Comparison of ENCODE assay signal across 1 cellular context in genomic region chr5:76319673-76320072, GRCh38.
A peak's percentile ranks its signal among the peaks of the same experiment; 100 is the strongest.
TF ChIP-seq lines count a peak whose summit lies in the region.

No MANE protein-coding gene starts in this region.

TF ChIP-seq in K562, 482 proteins besides CTCF, POLR2A, EP300 and RAD21 (continued from another document):
- TF ChIP-seq MGA (IDR thresholded peaks at IDR 0.05), result no peak
- TF ChIP-seq ZBTB11 (CRISPR knock-in tag; IDR thresholded peaks at IDR 0.05), result peak in 1 of 3 experiments; percentile 15; a peak in 1 of 6 replicates
- no peak for TF ChIP-seq CEBPB (tag; IDR thresholded peaks at IDR 0.05)
TF ChIP-seq in K562: peak in this region for 95.
